In genomic region chr2:64999754-65000153, GRCh38 we compare ENCODE assay signal across 2 cellular contexts.
TF ChIP-seq lines count a peak whose summit lies in the region.

No MANE protein-coding gene starts in this region.

TF ChIP-seq in GM23338, 12 proteins besides CTCF, POLR2A, EP300 and RAD21:
- TF ChIP-seq EZH2 (IDR thresholded peaks at IDR 0.05; ENCODE audit: low read depth, unreplicated experiment) (no peak), ZNF462 (CRISPR knock-in tag; IDR thresholded peaks at IDR 0.05) (no peak), ETS1 (IDR thresholded peaks at IDR 0.05) (no peak), ZNF114 (CRISPR knock-in tag; IDR thresholded peaks at IDR 0.05) (no peak), POLR2AphosphoS5 (IDR thresholded peaks at IDR 0.05; ENCODE audit: low read depth) (no peak), NANOG (IDR thresholded peaks at IDR 0.05; ENCODE audit: borderline replicate concordance) (no peak), ZNF331 (CRISPR knock-in tag; IDR thresholded peaks at IDR 0.05; ENCODE audit: low read depth) (no peak), REST (IDR thresholded peaks at IDR 0.05; ENCODE audit: unreplicated experiment) (no peak), EZH2phosphoT487 (IDR thresholded peaks at IDR 0.05; ENCODE audit: unreplicated experiment) (no peak), JUNB (IDR thresholded peaks at IDR 0.05; ENCODE audit: unreplicated experiment) (no peak)

TF ChIP-seq in GM12878, 131 proteins besides CTCF, POLR2A, EP300 and RAD21:
- TF ChIP-seq NFIC (IDR thresholded peaks at IDR 0.05; ENCODE audit: low read depth, low read length) (no peak), HCFC1 (IDR thresholded peaks at IDR 0.05; ENCODE audit: low read length) (no peak), CREB1 (IDR thresholded peaks at IDR 0.05; ENCODE audit: low read depth) (no peak), SMARCA5 (IDR thresholded peaks at IDR 0.05) (no peak), MTA2 (IDR thresholded peaks at IDR 0.05; ENCODE audit: low read depth) (no peak), MYC (IDR thresholded peaks at IDR 0.05; ENCODE audit: insufficient read depth, insufficient read length, insufficient replicate concordance, low read length, severe bottlenecking) (no peak), CEBPB (IDR thresholded peaks at IDR 0.05; ENCODE audit: borderline replicate concordance in 1 of 2, low read depth in 2 of 2, low read length in 2 of 2) (no peak), SPI1 (IDR thresholded peaks at IDR 0.05; ENCODE audit: borderline replicate concordance, insufficient read depth, low read depth, low read length) (no peak), ZNF622 (IDR thresholded peaks at IDR 0.05) (no peak), BACH1 (IDR thresholded peaks at IDR 0.05; ENCODE audit: borderline replicate concordance) (no peak), ATF7 (IDR thresholded peaks at IDR 0.05; ENCODE audit: low read depth) (no peak), TBL1XR1 (IDR thresholded peaks at IDR 0.05; ENCODE audit: low read depth, low read length) (no peak), PAX8 (IDR thresholded peaks at IDR 0.05) (no peak), MEF2B (IDR thresholded peaks at IDR 0.05; ENCODE audit: partially characterized antibody, poor library complexity, severe bottlenecking) (no peak), USF1 (IDR thresholded peaks at IDR 0.05; ENCODE audit: borderline replicate concordance, extremely low read length, insufficient read depth, low read depth, low read length) (no peak), RCOR1 (conservative IDR thresholded peaks at IDR 0.05; ENCODE audit: low read depth, low read length) (no peak)
TF ChIP-seq in GM12878: peak in this region for 0.
